1 cellular context compared by ENCODE assay signal in the genomic region with DNA sequence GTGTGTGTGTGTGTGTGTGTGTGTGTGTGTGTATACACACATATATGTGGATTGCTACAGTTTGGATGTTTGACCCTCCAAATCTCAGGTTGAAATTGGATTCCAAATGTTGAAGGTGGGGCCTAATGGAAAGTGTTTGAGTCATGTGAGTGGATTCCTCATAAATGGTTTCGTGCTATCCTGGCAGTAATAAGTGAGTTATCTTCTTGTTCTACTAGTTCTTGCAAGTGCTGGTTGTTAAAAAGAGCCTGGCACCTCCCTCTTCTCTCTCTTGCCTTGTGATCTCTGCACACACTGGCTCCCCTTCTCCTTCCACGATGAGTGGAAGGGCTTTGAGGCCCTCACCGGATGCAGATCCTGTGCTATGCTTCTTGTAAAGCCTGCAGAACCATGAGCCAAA.
TF ChIP-seq lines count a peak whose summit lies in the region.

No MANE protein-coding gene starts in this region.

TF ChIP-seq in WTC11, 78 proteins besides CTCF, POLR2A, EP300 and RAD21 (continued from another document):
- TF ChIP-seq, protein P1, sequence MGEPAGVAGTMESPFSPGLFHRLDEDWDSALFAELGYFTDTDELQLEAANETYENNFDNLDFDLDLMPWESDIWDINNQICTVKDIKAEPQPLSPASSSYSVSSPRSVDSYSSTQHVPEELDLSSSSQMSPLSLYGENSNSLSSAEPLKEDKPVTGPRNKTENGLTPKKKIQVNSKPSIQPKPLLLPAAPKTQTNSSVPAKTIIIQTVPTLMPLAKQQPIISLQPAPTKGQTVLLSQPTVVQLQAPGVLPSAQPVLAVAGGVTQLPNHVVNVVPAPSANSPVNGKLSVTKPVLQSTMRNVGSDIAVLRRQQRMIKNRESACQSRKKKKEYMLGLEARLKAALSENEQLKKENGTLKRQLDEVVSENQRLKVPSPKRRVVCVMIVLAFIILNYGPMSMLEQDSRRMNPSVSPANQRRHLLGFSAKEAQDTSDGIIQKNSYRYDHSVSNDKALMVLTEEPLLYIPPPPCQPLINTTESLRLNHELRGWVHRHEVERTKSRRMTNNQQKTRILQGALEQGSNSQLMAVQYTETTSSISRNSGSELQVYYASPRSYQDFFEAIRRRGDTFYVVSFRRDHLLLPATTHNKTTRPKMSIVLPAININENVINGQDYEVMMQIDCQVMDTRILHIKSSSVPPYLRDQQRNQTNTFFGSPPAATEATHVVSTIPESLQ (CRISPR knock-in tag; IDR thresholded peaks at IDR 0.05) = no peak
- TF ChIP-seq HMGA2 (CRISPR knock-in tag; IDR thresholded peaks at IDR 0.05) = no peak
